Comparison of ENCODE assay signal across 25 cellular contexts in genomic region chr20:50215917-50216316, GRCh38. TPM values are rescaled to one million over a fixed set of nuclear protein-coding genes. Genes with fewer than 3 reads are reported as not detected.
DNase-seq lines count a peak whose midpoint lies in the region; ATAC-seq, FAIRE-seq and TF ChIP-seq lines count a peak whose summit lies in the region.
"Had no signal": no experiment of that assay in that cellular context is flagged by ENCODE, and none has a peak within 500 bp of the region (broad histone marks: within the 10 kb centered on the region; RNA-seq: fewer than 3 reads in every experiment).

No MANE protein-coding gene starts in this region.

- H2AK5ac ChIP-seq in H1 (ENCODE audit: low read depth, low read length): no peak overlapping the region

- H3K79me1 ChIP-seq in H1 (ENCODE audit: low read depth, low read length): no peaks in the 10 kb centered on the region

- POLR2A ChIA-PET in H1 (lab: Charles Lee; ENCODE audit: partially characterized antibody): interaction anchor here (1.3 to 2.4 kb wide), 3 partner anchors 12 to 25 kb away, joined by 5 to 9 read pairs (median 6); partner anchors contain the start of gene CEBPB

- no peaks in the 10 kb centered on the region for H3K9me3 ChIP-seq in H1 (ENCODE audit: insufficient read depth in 2 of 2, low read depth in 1 of 2, low read length in 1 of 2)
- H3K9me3 ChIP-seq in lower lobe of right lung: no peaks in the 10 kb centered on the region
- H3K9me3 ChIP-seq in gastroesophageal sphincter: peaks cover 0 to 5% (median 0%) of the 10 kb centered on the region in 3 donors
- no peaks in the 10 kb centered on the region for H3K9me3 ChIP-seq in gastrocnemius medialis
- H3K9me3 ChIP-seq: adrenal gland, right atrium auricular region, tibial nerve had no signal

- no peak overlapping the region for H2BK12ac ChIP-seq in H1 (ENCODE audit: low read depth, low read length)

- H3K4me3 Mint-ChIP-seq in stimulated activated naive CD8-positive, alpha-beta T cell treated with anti-CD3 and anti-CD28 coated beads, Interleukin-15, amount 100 ng/mL, for 72 hours: no peak overlapping the region
- H3K4me3 Mint-ChIP-seq: activated T-cell treated with anti-CD3 and anti-CD28 coated beads, Interleukin-2, amount 50 U/mL, for 4 hours had no signal

- no peak for TF ChIP-seq CTCF in H1 (IDR thresholded peaks at IDR 0.05; ENCODE audit: control extremely low read depth in 1 of 3, insufficient read depth in 1 of 3, low read depth in 1 of 3, low read length in 3 of 3)
- no peak for TF ChIP-seq CTCF in lower lobe of right lung (IDR thresholded peaks at IDR 0.05)
- TF ChIP-seq CTCF in gastroesophageal sphincter (IDR thresholded peaks at IDR 0.05): no peak
- no peak for TF ChIP-seq CTCF in gastrocnemius medialis (IDR thresholded peaks at IDR 0.05 in 4 of 5, conservative IDR thresholded peaks at IDR 0.05 in 1 of 5)

- 90% methylated on average over 2 of the region's 8 CpGs; no CpG with 5 or more reads in 1 of the 2 experiments for WGBS in H1 (ENCODE audit: extremely low coverage in 1 of 2, insufficient coverage in 1 of 2, insufficient read length in 1 of 2, insufficient replicate concordance in 2 of 2, low coverage in 1 of 2, low lambda C conversion rate in 2 of 2, missing lambda C conversion rate in 1 of 2), 2 experiments
- WGBS in gastroesophageal sphincter (ENCODE audit: low coverage in 1 of 2), 2 donors: 88% methylated on average over 1 of the region's 8 CpGs; no CpG with 5 or more reads in 1 of the 2 donors

- H3K9me3 Mint-ChIP-seq in stimulated activated naive CD8-positive, alpha-beta T cell treated with anti-CD3 and anti-CD28 coated beads, Interleukin-15, amount 100 ng/mL, for 72 hours: no peaks in the 10 kb centered on the region
- H3K9me3 Mint-ChIP-seq: activated T-cell treated with anti-CD3 and anti-CD28 coated beads, Interleukin-2, amount 50 U/mL, for 4 hours had no signal

- no peak overlapping the region for H2AFZ ChIP-seq in H1 (ENCODE audit: low read length)

- H3K4me3 ChIP-seq in H1 (ENCODE audit: extremely low read depth in 1 of 4, insufficient read depth in 2 of 4, low read depth in 3 of 4, low read length in 4 of 4): no peak overlapping the region
- H3K4me3 ChIP-seq in lower lobe of right lung: no peak overlapping the region
- H3K4me3 ChIP-seq in gastroesophageal sphincter: no peak overlapping the region
- H3K4me3 ChIP-seq in gastrocnemius medialis: no peak overlapping the region
- H3K4me3 ChIP-seq: adrenal gland, right atrium auricular region, tibial nerve had no signal

- H3K18ac ChIP-seq in H1 (ENCODE audit: extremely low read depth, low read length): no peak overlapping the region

- no peak overlapping the region for H2BK5ac ChIP-seq in H1 (ENCODE audit: low read depth, low read length)

- peak overlapping the region; percentile 18 for H4K91ac ChIP-seq in H1 (replicated peaks; ENCODE audit: insufficient read length, low read length)

- in situ Hi-C loops in gastrocnemius medialis (cut with MboI; ENCODE audit: low sequenced_read_pairs in 4 of 4): no loop called here

- no peaks in the 10 kb centered on the region; the same call in 1 of the 2 replicates for H3K23me2 ChIP-seq in H1 (ENCODE audit: low read depth, low read length)

- no peak for TF ChIP-seq RAD21 in H1 (IDR thresholded peaks at IDR 0.05 in 1 of 2, conservative IDR thresholded peaks at IDR 0.05 in 1 of 2; ENCODE audit: low read depth in 2 of 2, low read length in 2 of 2)

- no peak overlapping the region for H3K23ac ChIP-seq in H1 (ENCODE audit: insufficient read length)

- ATAC-seq in lower lobe of right lung (peak in 1 of 2 donors; percentile 3), gastroesophageal sphincter (no peak), gastrocnemius medialis (no peak), GM18909 (IDR thresholded peaks at IDR 0.05; ENCODE audit: poor library complexity, unreplicated experiment) (no peak)
- peak; percentile 42 for ATAC-seq in stimulated activated naive CD8-positive, alpha-beta T cell treated with anti-CD3 and anti-CD28 coated beads, Interleukin-15, amount 100 ng/mL, for 72 hours
- ATAC-seq: activated T-cell treated with anti-CD3 and anti-CD28 coated beads, Interleukin-2, amount 50 U/mL, for 4 hours had no signal

- intact Hi-C loops in lower lobe of right lung (cut with DNase I): no loop called here
- intact Hi-C loops in gastrocnemius medialis (cut with DNase I; ENCODE audit: low total_unique reads): no loop called here

- no peak overlapping the region for H3K56ac ChIP-seq in H1 (replicated peaks; ENCODE audit: insufficient read length, low read depth, low read length)

- no peak overlapping the region for H2BK120ac ChIP-seq in H1 (replicated peaks; ENCODE audit: low read depth, low read length)

- H3K27ac ChIP-seq in H1 (ENCODE audit: low read depth, low read length): no peak overlapping the region
- H3K27ac ChIP-seq in lower lobe of right lung: no peak overlapping the region
- H3K27ac ChIP-seq in gastroesophageal sphincter: no peak overlapping the region
- H3K27ac ChIP-seq in gastrocnemius medialis: no peak overlapping the region
- H3K27ac ChIP-seq: adrenal gland, brain microvascular endothelial cell, right atrium auricular region, tibial nerve had no signal

- no peak overlapping the region for H2BK15ac ChIP-seq in H1 (ENCODE audit: low read length)

- no peaks in the 10 kb centered on the region for H3K79me2 ChIP-seq in H1 (ENCODE audit: control insufficient read depth in 1 of 2, insufficient read depth in 2 of 2, low read length in 2 of 2)

- H4K20me1 ChIP-seq in H1 (replicated peaks in 1 of 2; ENCODE audit: control insufficient read depth in 1 of 2, insufficient read depth in 2 of 2, low read length in 2 of 2): no peaks in the 10 kb centered on the region

- CTCF ChIA-PET in H1 (lab: Charles Lee; ENCODE audit: partially characterized antibody): interaction anchor here (1.0 to 2.0 kb wide), 2 partner anchors 22 to 26 kb away, joined by 4 to 6 read pairs; no protein-coding TSS in a partner anchor

- no peak overlapping the region for H2BK20ac ChIP-seq in H1 (ENCODE audit: low read length)

- no peak for TF ChIP-seq EP300 in H1 (IDR thresholded peaks at IDR 0.05; ENCODE audit: borderline replicate concordance in 1 of 2, low read depth in 2 of 2, low read length in 2 of 2)
- TF ChIP-seq EP300 in gastroesophageal sphincter (IDR thresholded peaks at IDR 0.05): no peak

- peaks cover 0 to 7% (median 0%) of the 10 kb centered on the region in 4 experiments; a peak in 1 of 7 replicates for H3K4me1 ChIP-seq in H1 (replicated peaks in 1 of 4; ENCODE audit: control insufficient read depth in 3 of 4, insufficient read depth in 4 of 4, low read length in 3 of 4)
- H3K4me1 ChIP-seq in lower lobe of right lung: peaks cover 13% of the 10 kb centered on the region
- no peaks in the 10 kb centered on the region for H3K4me1 ChIP-seq in gastroesophageal sphincter
- H3K4me1 ChIP-seq in gastrocnemius medialis: no peaks in the 10 kb centered on the region
- H3K4me1 ChIP-seq: adrenal gland had no signal

- no peak for TF ChIP-seq POLR2A in H1 (IDR thresholded peaks at IDR 0.05; ENCODE audit: control extremely low read depth in 1 of 2, low read depth in 2 of 2, low read length in 2 of 2)
- TF ChIP-seq POLR2A in gastroesophageal sphincter (IDR thresholded peaks at IDR 0.05): no peak
- TF ChIP-seq POLR2A in gastrocnemius medialis (IDR thresholded peaks at IDR 0.05): no peak

- H3K27me3 ChIP-seq in H1 (replicated peaks in 1 of 4; ENCODE audit: control insufficient read depth in 3 of 4, extremely low read depth in 1 of 4, insufficient read depth in 3 of 4, low read length in 3 of 4) (no peaks in the 10 kb centered on the region; a peak in 1 of 7 replicates), lower lobe of right lung (ENCODE audit: low read depth) (no peaks in the 10 kb centered on the region), gastroesophageal sphincter (no peaks in the 10 kb centered on the region), gastrocnemius medialis (no peaks in the 10 kb centered on the region)
- H3K27me3 ChIP-seq: adrenal gland, brain microvascular endothelial cell, right atrium auricular region, tibial nerve had no signal

- H3K27ac Mint-ChIP-seq in stimulated activated naive CD8-positive, alpha-beta T cell treated with anti-CD3 and anti-CD28 coated beads, Interleukin-15, amount 100 ng/mL, for 72 hours: no peak overlapping the region
- H3K27ac Mint-ChIP-seq: CD4-positive, CD25-positive, alpha-beta regulatory T cell; naive B cell had no signal

- peaks cover 60% of the 10 kb centered on the region for H3K27me3 Mint-ChIP-seq in stimulated activated naive CD8-positive, alpha-beta T cell treated with anti-CD3 and anti-CD28 coated beads, Interleukin-15, amount 100 ng/mL, for 72 hours
- H3K27me3 Mint-ChIP-seq: CD4-positive, CD25-positive, alpha-beta regulatory T cell had no signal

- FAIRE-seq in H1 (lab: Jason Lieb, UNC): no peak
- FAIRE-seq: colon had no signal

- DNase-seq in HT-29 (ENCODE audit: low spot score) (peak; percentile 45), H1 (ENCODE audit: low read depth in 1 of 2, low spot score in 2 of 2) (no peak), lower lobe of right lung (peak; percentile 34), gastrocnemius medialis (no peak), NCI-H446 (lab: John Stamatoyannopoulos, UW) (no peak)
- no peak for DNase-seq in stimulated activated naive CD8-positive, alpha-beta T cell treated with anti-CD3 and anti-CD28 coated beads, Interleukin-15, amount 100 ng/mL, for 72 hours
- DNase-seq: activated CD4-positive, alpha-beta T cell treated with anti-CD3 and anti-CD28 coated beads for 1 hour; activated CD8-positive, alpha-beta memory T cell treated with anti-CD3 and anti-CD28 coated beads for 24 hours; activated T-cell treated with anti-CD3 and anti-CD28 coated beads, Interleukin-2, amount 50 U/mL, for 4 hours; adrenal gland; brain microvascular endothelial cell; CD4-positive, CD25-positive, alpha-beta regulatory T cell; DMS153; glutamatergic neuron; Karpas-422; MV-4-11; naive B cell; NCI-H526 treated with DMSO at 0.1 percent for 48 hours; stimulated activated CD4-positive, alpha-beta T cell treated with anti-CD3 and anti-CD28 coated beads, Interleukin-4, amount 100 ng/mL, for 1 hour; stimulated activated naive CD4-positive, alpha-beta T cell had no signal

- no peak overlapping the region for H3K4ac ChIP-seq in H1 (replicated peaks; ENCODE audit: insufficient read length, low read depth, low read length)

- H3K36me3 ChIP-seq in H1 (ENCODE audit: control insufficient read depth in 2 of 4, insufficient read depth in 4 of 4, low read length in 3 of 4) (no peaks in the 10 kb centered on the region), lower lobe of right lung (no peaks in the 10 kb centered on the region), gastroesophageal sphincter (no peaks in the 10 kb centered on the region), gastrocnemius medialis (no peaks in the 10 kb centered on the region)
- H3K36me3 ChIP-seq: adrenal gland, brain microvascular endothelial cell, right atrium auricular region, tibial nerve had no signal

- peak overlapping the region; percentile 53; the same call in 1 of the 2 replicates for H4K8ac ChIP-seq in H1 (ENCODE audit: extremely low read depth, insufficient read depth, low read length)

- no peak overlapping the region for H3K9ac ChIP-seq in H1 (replicated peaks in 1 of 4; ENCODE audit: extremely low read depth in 1 of 4, low read depth in 3 of 4, low read length in 3 of 4)

- H3K4me1 Mint-ChIP-seq in stimulated activated naive CD8-positive, alpha-beta T cell treated with anti-CD3 and anti-CD28 coated beads, Interleukin-15, amount 100 ng/mL, for 72 hours: peaks cover 24% of the 10 kb centered on the region
- H3K4me1 Mint-ChIP-seq: naive B cell had no signal

- no peak overlapping the region for H3K14ac ChIP-seq in H1 (ENCODE audit: insufficient read length)

- H3K4me2 ChIP-seq in H1 (ENCODE audit: insufficient read depth in 1 of 2, low read depth in 2 of 2, low read length in 2 of 2): no peak overlapping the region

- H4K5ac ChIP-seq in H1 (ENCODE audit: insufficient read length, low read depth, low read length): no peak overlapping the region

RNA-seq across cellular contexts. Expression of gene CEBPB, which starts 25.3 kb away (rescaled TPM):
- 177 and 178 TPM in 2 replicates for total RNA-seq in HT-29 (2014; rRNA removed; shearing (Covaris generic))
- total RNA-seq in H1 (2021; fragmentation: NEBNext Ultra II Directional; extraction: Animal tissue kit (Norgen Biotek cat#: 25700)): 24.1 and 24.5 TPM in 2 replicates
- polyA plus RNA-seq in H1 (2011; rRNA removed): 7.1 and 13.1 TPM in 2 replicates
- polyA plus RNA-seq in H1 (2011; cell fraction: cytosol; rRNA removed): 16.1 TPM
- 10.5 TPM for polyA plus RNA-seq in H1 (2011; cell fraction: nucleus; rRNA removed)
- 6.1 to 8.3 TPM (median 7.2 TPM) in 4 replicates for polyA plus RNA-seq in H1 (2012, experiment 1 of 2)
- 4.8 TPM for polyA plus RNA-seq in H1 (2012, experiment 2 of 2)
- polyA plus RNA-seq in H1 (2013, experiment 1 of 2): 15.1 TPM
- 15.0 TPM for polyA plus RNA-seq in H1 (2013, experiment 2 of 2)
- polyA minus RNA-seq in H1 (2011; rRNA and poly(A)+ RNA removed): 1.3 and 1.4 TPM in 2 replicates
- polyA minus RNA-seq in H1 (2011; cell fraction: cytosol; rRNA and poly(A)+ RNA removed): 18.6 TPM
- 16.1 TPM for polyA minus RNA-seq in H1 (2011; cell fraction: nucleus; rRNA and poly(A)+ RNA removed)
- total RNA-seq in lower lobe of right lung: 326 TPM
- total RNA-seq in gastroesophageal sphincter: 100 to 1,000 TPM in 3 of 4 donors, 10 to 100 TPM in 1; 85.2 to 125 (median 108) TPM
- 100 to 1,000 TPM; 219 to 434 (median 321) TPM for total RNA-seq in gastrocnemius medialis

Comparison
In these comparisons a context has a peak if more than half of its experiments do, and no peak if none do; other contexts are left out.
1. DNase-seq: peak in HT-29 (single experiment) and lower lobe of right lung (single experiment); none in H1 (0 of 2), stimulated activated naive CD8-positive, alpha-beta T cell treated with anti-CD3 and anti-CD28 coated beads, Interleukin-15, amount 100 ng/mL, for 72 hours (0 of 2), gastrocnemius medialis (0 of 2) and NCI-H446 (0 of 2).